11 cellular contexts compared by ENCODE assay signal in genomic region chr22:33372875-33373274, GRCh38.
"Had no signal": no experiment of that assay in that cellular context is flagged by ENCODE, and none has a peak within 500 bp of the region (broad histone marks: within the 10 kb centered on the region; RNA-seq: fewer than 3 reads in every experiment).

No MANE protein-coding gene starts in this region.

- H3K4me3 ChIP-seq: GM23248, GM23338, HAP-1 had no signal

- H3K27ac ChIP-seq: GM23248 had no signal

- H3K4me1 Mint-ChIP-seq: GM23338, H9 had no signal

- DNase-seq: GM23248, GOT3, H7, H9, HCEC 1CT, HFFc6 had no signal

- H3K4me1 ChIP-seq: HAP-1 had no signal

- H3K36me3 ChIP-seq: HAP-1 had no signal

- H3K27ac Mint-ChIP-seq: GM23338, H9, HFFc6 had no signal

- H3K4me3 Mint-ChIP-seq: GM23338, H9, HFFc6 had no signal

- FAIRE-seq: H1, H54 had no signal

- ATAC-seq: GM23338, HCT116 had no signal
